ENCODE assay signal across 8 cellular contexts in genomic region chr20:50588034-50588736, GRCh38.
DNase-seq lines count a peak whose midpoint lies in the region; ATAC-seq and TF ChIP-seq lines count a peak whose summit lies in the region.

No MANE protein-coding gene starts in this region.

- H3K27ac Mint-ChIP-seq in activated naive CD4-positive, alpha-beta T cell treated with anti-CD3 and anti-CD28 coated beads, Interleukin-2, amount 50 U/mL, for 72 hours: peak overlapping the region; percentile 6 to 27

- no peaks in the 10 kb centered on the region for H3K36me3 ChIP-seq in KMS-11 (ENCODE audit: insufficient read depth)
- H3K36me3 ChIP-seq in heart left ventricle: peaks cover 0 to 75% (median 58%) of the 10 kb centered on the region in 9 donors
- H3K36me3 ChIP-seq in gastrocnemius medialis: peaks cover 0 to 64% of the 10 kb centered on the region in 2 donors

- H3K4me3 ChIP-seq in KMS-11 (IDR thresholded peaks at IDR 0.05; ENCODE audit: insufficient read depth, low read depth, low read length) (no peak overlapping the region), heart left ventricle (no peak overlapping the region), gastrocnemius medialis (no peak overlapping the region)

- TF ChIP-seq POLR2A in heart left ventricle (IDR thresholded peaks at IDR 0.05) (no peak), gastrocnemius medialis (IDR thresholded peaks at IDR 0.05) (no peak)

- H3K27ac ChIP-seq in KMS-11: no peak overlapping the region
- H3K27ac ChIP-seq in heart left ventricle: peak overlapping the region in 1 of 12 donors; percentile 20
- H3K27ac ChIP-seq in gastrocnemius medialis: peak overlapping the region in 2 of 4 donors; percentile 42 to 61

- intact Hi-C loops in heart left ventricle (cut with DNase I): loop anchor here in 1 of 10 donors (10.0 kb wide), 1 partner anchor 157 kb away; no protein-coding TSS in a partner anchor
- intact Hi-C loops in gastrocnemius medialis (cut with DNase I; ENCODE audit: low total_unique reads): no loop called here

- WGBS in heart left ventricle, 4 donors: 67 to 74% (median 70%) methylated on average over 12 of the region's 12 CpGs

- H3K79me2 ChIP-seq in KMS-11 (ENCODE audit: insufficient read depth, low read depth): no peaks in the 10 kb centered on the region

- peak; percentile 53 to 67 for ATAC-seq in activated naive CD4-positive, alpha-beta T cell treated with anti-CD3 and anti-CD28 coated beads, Interleukin-2, amount 50 U/mL, for 72 hours
- ATAC-seq in heart left ventricle: peak in 3 of 4 donors; percentile 42 to 50 (median 42)
- peak; percentile 48 to 78 for ATAC-seq in gastrocnemius medialis
- ATAC-seq in HG03457 (IDR thresholded peaks at IDR 0.05; ENCODE audit: unreplicated experiment): no peak
- no peak for ATAC-seq in GM21737 (IDR thresholded peaks at IDR 0.05; ENCODE audit: unreplicated experiment)

- H3K27me3 ChIP-seq in KMS-11 (ENCODE audit: insufficient read depth, low read depth) (no peaks in the 10 kb centered on the region), heart left ventricle (no peaks in the 10 kb centered on the region), gastrocnemius medialis (no peaks in the 10 kb centered on the region)

- no peak overlapping the region for H3K9ac ChIP-seq in KMS-11

- in situ Hi-C loops in gastrocnemius medialis (cut with MboI; ENCODE audit: low sequenced_read_pairs in 4 of 4): no loop called here

- DNase-seq in DMS53 treated with DMSO at 0.1 percent for 48 hours (lab: John Stamatoyannopoulos, UW; ENCODE audit: unreplicated experiment): peak; percentile 41
- peak; percentile 60 for DNase-seq in T follicular helper cell (ENCODE audit: low read depth)
- DNase-seq in activated naive CD4-positive, alpha-beta T cell treated with anti-CD3 and anti-CD28 coated beads, Interleukin-2, amount 50 U/mL, for 72 hours (ENCODE audit: low spot score in 2 of 2): peak; percentile 68 to 88
- DNase-seq in heart left ventricle: peak; percentile 49 to 88 (median 73)
- peak; percentile 50 to 74 for DNase-seq in gastrocnemius medialis

- no peak overlapping the region for H2AFZ ChIP-seq in KMS-11 (ENCODE audit: low read depth)

- no peak overlapping the region for H3K4me2 ChIP-seq in KMS-11

- no peaks in the 10 kb centered on the region for H3K9me3 ChIP-seq in heart left ventricle
- H3K9me3 ChIP-seq in gastrocnemius medialis: no peaks in the 10 kb centered on the region

- H3K4me1 ChIP-seq in KMS-11 (ENCODE audit: low read depth, poor library complexity, severe bottlenecking) (no peaks in the 10 kb centered on the region), heart left ventricle (peaks cover 0 to 21% (median 14%) of the 10 kb centered on the region in 12 donors), gastrocnemius medialis (peaks cover 12 to 13% of the 10 kb centered on the region in 2 donors)

- peak; percentile 98 for TF ChIP-seq CTCF in KMS-11 (conservative IDR thresholded peaks at IDR 0.05; ENCODE audit: low read depth, low read length)
- peak; percentile 71 to 96 (median 86) for TF ChIP-seq CTCF in heart left ventricle (IDR thresholded peaks at IDR 0.05)
- peak; percentile 71 to 85 (median 83) for TF ChIP-seq CTCF in gastrocnemius medialis (IDR thresholded peaks at IDR 0.05 in 4 of 5, conservative IDR thresholded peaks at IDR 0.05 in 1 of 5)

- H4K20me1 ChIP-seq in KMS-11 (ENCODE audit: insufficient read depth): no peaks in the 10 kb centered on the region

- no peaks in the 10 kb centered on the region for H3K9me3 Mint-ChIP-seq in activated naive CD4-positive, alpha-beta T cell treated with anti-CD3 and anti-CD28 coated beads, Interleukin-2, amount 50 U/mL, for 72 hours

- H3K36me3 Mint-ChIP-seq in activated naive CD4-positive, alpha-beta T cell treated with anti-CD3 and anti-CD28 coated beads, Interleukin-2, amount 50 U/mL, for 72 hours: peaks cover 4 to 12% of the 10 kb centered on the region in 2 donors

Comparison
In these comparisons a context has a peak if more than half of its experiments do, and no peak if none do; other contexts are left out.
1. ATAC-seq: peak in activated naive CD4-positive, alpha-beta T cell treated with anti-CD3 and anti-CD28 coated beads, Interleukin-2, amount 50 U/mL, for 72 hours (2 of 2), heart left ventricle (3 of 4) and gastrocnemius medialis (2 of 2); none in HG03457 (single experiment) and GM21737 (single experiment).
2. Peak in every context shown above with its lines, with median percentiles within 50 percentile points of each other: DNase-seq and CTCF ChIP-seq.